9 cellular contexts compared by ENCODE assay signal in genomic region chr19:52398091-52398461, GRCh38. TPM values are rescaled to one million over a fixed set of nuclear protein-coding genes. Genes with fewer than 3 reads are reported as not detected.
DNase-seq lines count a peak whose midpoint lies in the region; ATAC-seq, FAIRE-seq and TF ChIP-seq lines count a peak whose summit lies in the region.
"Had no signal": no experiment of that assay in that cellular context is flagged by ENCODE, and none has a peak within 500 bp of the region (broad histone marks: within the 10 kb centered on the region; RNA-seq: fewer than 3 reads in every experiment).

No MANE protein-coding gene starts in this region.

- H3K9me3 ChIP-seq in BLaER1 treated with 17β-estradiol and CSF1 and Interleukin-3, amounts not matched to agents 10 nM and 100 nM (replicated peaks in 1 of 11) = peaks cover 68 to 100% (median 95%) of the 10 kb centered on the region in 11 experiments
- no peaks in the 10 kb centered on the region for H3K9me3 ChIP-seq in prostate gland

- TF ChIP-seq POLR2A in prostate gland (IDR thresholded peaks at IDR 0.05) = no peak

- ATAC-seq in GM21576 (IDR thresholded peaks at IDR 0.05; ENCODE audit: unreplicated experiment) = peak; percentile 26
- peak; percentile 64 for ATAC-seq in foreskin keratinocyte
- no peak for ATAC-seq in GM21723 (IDR thresholded peaks at IDR 0.05; ENCODE audit: unreplicated experiment)

- H4K20me1 ChIP-seq in BLaER1 treated with 17β-estradiol and CSF1 and Interleukin-3, amounts not matched to agents 10 nM and 100 nM = no peaks in the 10 kb centered on the region

- peak overlapping the region; percentile 64 to 80 (median 70) for H3K4me3 ChIP-seq in BLaER1 treated with 17β-estradiol and CSF1 and Interleukin-3, amounts not matched to agents 10 nM and 100 nM
- H3K4me3 ChIP-seq in prostate gland = peak overlapping the region; percentile 45 to 62

- peak overlapping the region; percentile 76 to 90 (median 85) for H3K9ac ChIP-seq in BLaER1 treated with 17β-estradiol and CSF1 and Interleukin-3, amounts not matched to agents 10 nM and 100 nM

- TF ChIP-seq CTCF in foreskin keratinocyte (conservative IDR thresholded peaks at IDR 0.05) (no peak), prostate gland (IDR thresholded peaks at IDR 0.05) (no peak)

- 3% methylated on average over 14 of the region's 14 CpGs for WGBS in prostate gland

- intact Hi-C loops in prostate gland (cut with DNase I) = no loop called here

- peaks cover 74 to 85% (median 77%) of the 10 kb centered on the region in 11 experiments for H3K36me3 ChIP-seq in BLaER1 treated with 17β-estradiol and CSF1 and Interleukin-3, amounts not matched to agents 10 nM and 100 nM
- H3K36me3 ChIP-seq in prostate gland = peaks cover 0 to 11% of the 10 kb centered on the region in 2 donors

- no peaks in the 10 kb centered on the region for H3K27me3 ChIP-seq in BLaER1 treated with 17β-estradiol and CSF1 and Interleukin-3, amounts not matched to agents 10 nM and 100 nM
- H3K27me3 ChIP-seq in foreskin keratinocyte (no peaks in the 10 kb centered on the region), prostate gland (replicated peaks; ENCODE audit: insufficient read depth) (no peaks in the 10 kb centered on the region)

- H3K4me2 ChIP-seq in BLaER1 treated with 17β-estradiol and CSF1 and Interleukin-3, amounts not matched to agents 10 nM and 100 nM = peak overlapping the region; percentile 73 to 95 (median 80)

- peak; percentile 2 for DNase-seq in activated CD4-positive, alpha-beta T cell treated with anti-CD3 and anti-CD28 coated beads, Interleukin-2, amount 50 U/mL, for 1 hour
- DNase-seq in foreskin keratinocyte = peak in 1 of 2 donors; percentile 4
- no peak for DNase-seq in prostate gland (ENCODE audit: low spot score)
- DNase-seq in NCI-H1436 treated with DMSO at 0.1 percent for 48 hours (lab: John Stamatoyannopoulos, UW) = no peak
- no peak for DNase-seq in RCC 7860 (ENCODE audit: low spot score)

- H3K4me1 ChIP-seq in BLaER1 treated with 17β-estradiol and CSF1 and Interleukin-3, amounts not matched to agents 10 nM and 100 nM = peaks cover 9 to 24% (median 17%) of the 10 kb centered on the region in 10 experiments; a peak in 16 of 20 replicates
- H3K4me1 ChIP-seq in foreskin keratinocyte (no peaks in the 10 kb centered on the region), prostate gland (replicated peaks) (peaks cover 2% of the 10 kb centered on the region)

- no peak for FAIRE-seq in RCC 7860 (lab: Jason Lieb, UNC)

- peak overlapping the region; percentile 81 to 93 (median 90) for H3K27ac ChIP-seq in BLaER1 treated with 17β-estradiol and CSF1 and Interleukin-3, amounts not matched to agents 10 nM and 100 nM
- H3K27ac ChIP-seq in foreskin keratinocyte = peak overlapping the region; percentile 44
- peak overlapping the region; percentile 43 to 52 for H3K27ac ChIP-seq in prostate gland

RNA-seq across cellular contexts. Expression of gene ZNF528, which starts 0.4 kb away (rescaled TPM):
- total RNA-seq in foreskin keratinocyte (6.6 and 7.8 TPM in 2 replicates), prostate gland (10 to 100 TPM; 19.5 to 45.3 TPM)
- polyA plus RNA-seq in foreskin keratinocyte = 2.7 and 3.0 TPM in 2 replicates

RNA-seq across cellular contexts. Expression of gene ZNF880, which starts 28.4 kb away (rescaled TPM):
- total RNA-seq in foreskin keratinocyte (11.4 and 15.7 TPM in 2 replicates), prostate gland (10 to 100 TPM; 28.1 TPM)
- 8.3 and 8.5 TPM in 2 replicates for polyA plus RNA-seq in foreskin keratinocyte

RNA-seq across cellular contexts. Expression of gene ZNF534, which starts 30.9 kb away (rescaled TPM):
- total RNA-seq in foreskin keratinocyte (0.04 TPM in 1 of 2 replicates, not detected in the other), prostate gland (1 to 10 TPM in 1 of 2 donors, under 1 TPM in 1; 0.09 to 3.2 TPM)
- not detected in 2 replicates for polyA plus RNA-seq in foreskin keratinocyte
- total RNA-seq: renal cortical epithelial cell had no signal

RNA-seq across cellular contexts. Expression of gene ZNF578, which starts 55.3 kb away (rescaled TPM):
- total RNA-seq in foreskin keratinocyte = 0.71 and 1.1 TPM in 2 replicates
- polyA plus RNA-seq in foreskin keratinocyte = 0.12 and 0.36 TPM in 2 replicates
- 10 to 100 TPM in 1 of 2 donors, under 1 TPM in 1; 0.68 to 10.2 TPM for total RNA-seq in prostate gland
